ENCODE assay signal across 14 cellular contexts in the genomic region with DNA sequence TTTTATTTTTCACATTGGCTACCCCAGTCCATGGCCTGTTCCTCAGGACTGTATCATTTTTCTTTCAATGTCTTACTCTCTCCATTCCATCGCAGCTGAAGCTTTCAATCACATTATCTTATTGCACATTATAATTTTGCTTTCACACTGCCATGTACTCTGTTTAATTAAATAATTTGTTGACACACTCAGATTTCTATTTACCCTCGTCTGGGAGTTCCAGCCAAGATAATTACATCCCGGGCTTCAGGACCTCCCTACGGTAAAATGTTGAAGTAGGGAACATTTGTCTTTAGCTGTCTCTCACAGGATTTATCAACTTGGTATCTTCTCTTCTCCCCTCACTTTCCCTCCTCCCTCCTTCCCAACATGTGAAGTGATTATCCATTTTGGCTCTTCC.
DNase-seq lines count a peak whose midpoint lies in the region; TF ChIP-seq lines count a peak whose summit lies in the region.
"Had no signal": no experiment of that assay in that cellular context is flagged by ENCODE, and none has a peak within 500 bp of the region (broad histone marks: within the 10 kb centered on the region; RNA-seq: fewer than 3 reads in every experiment).

No MANE protein-coding gene starts in this region.

- H3K4me3 ChIP-seq in HEK293 (ENCODE audit: low read depth, low read length), result no peak overlapping the region
- H3K4me3 ChIP-seq in endodermal cell (ENCODE audit: low read length), result no peak overlapping the region

- peak; percentile 84 for DNase-seq in NCI-H1105 treated with DMSO at 0.1 percent for 48 hours (lab: John Stamatoyannopoulos, UW)
- DNase-seq in NCI-H2081 treated with DMSO at 0.1 percent for 48 hours (lab: John Stamatoyannopoulos, UW), result peak; percentile 33
- DNase-seq in endodermal cell, result no peak
- DNase-seq in RKO (ENCODE audit: low spot score), result no peak
- no peak for DNase-seq in activated effector memory CD4-positive, alpha-beta T cell treated with Interleukin-2 at 50 U/mL for 16 hours
- no peak for DNase-seq in cerebellar cortex (ENCODE audit: low spot score)
- DNase-seq: C1 segment of cervical spinal cord; Calu3; CD4-positive, alpha-beta T cell; DMS 273 treated with DMSO at 0.1 percent for 48 hours; HCEC 1CT had no signal

- H3K27me3 ChIP-seq in endodermal cell (ENCODE audit: control insufficient read depth, insufficient read depth, low read length, poor library complexity, severe bottlenecking), result no peaks in the 10 kb centered on the region

- no peaks in the 10 kb centered on the region for H3K9me3 Mint-ChIP-seq in endodermal cell
- H3K9me3 Mint-ChIP-seq: CD4-positive, alpha-beta T cell had no signal

- H3K4me3 Mint-ChIP-seq in endodermal cell, result no peak overlapping the region
- H3K4me3 Mint-ChIP-seq: B cell; CD4-positive, alpha-beta T cell had no signal

- no peaks in the 10 kb centered on the region for H3K36me3 Mint-ChIP-seq in endodermal cell (ENCODE audit: low read depth)

- 73 to 89% methylated on average over 3 to 4 of the region's 4 CpGs for WGBS in endodermal cell (ENCODE audit: insufficient coverage in 1 of 2, insufficient read length in 1 of 2), 2 experiments

- H3K27ac ChIP-seq in HEK293 (ENCODE audit: extremely low read depth, low read depth, low read length) (no peak overlapping the region), endodermal cell (ENCODE audit: low read depth, low read length) (no peak overlapping the region)
- H3K27ac ChIP-seq: HL-60 had no signal

- CTCF ChIA-PET in HEK293 (lab: Yijun Ruan, JAX), result interaction anchor here (0.7 kb wide), 1 partner anchor 338 kb away, joined by 3 read pairs; no protein-coding TSS in a partner anchor

- no peak overlapping the region for H3K9ac ChIP-seq in endodermal cell (ENCODE audit: extremely low read depth, low read length, poor library complexity, severe bottlenecking)

- H3K9me3 ChIP-seq in HEK293 (ENCODE audit: control insufficient read depth, insufficient read depth, low read depth, low read length) (no peaks in the 10 kb centered on the region), endodermal cell (ENCODE audit: control insufficient read depth, low read length) (no peaks in the 10 kb centered on the region)

- H3K4me1 ChIP-seq in HEK293 (ENCODE audit: control insufficient read depth, insufficient read depth, low read length) (peaks cover 2% of the 10 kb centered on the region; the same call in 1 of the 2 replicates), endodermal cell (ENCODE audit: control insufficient read depth, insufficient read depth, low read length) (peaks cover 6% of the 10 kb centered on the region)

- peaks cover 2% of the 10 kb centered on the region for H3K27me3 Mint-ChIP-seq in endodermal cell (ENCODE audit: insufficient read depth)
- H3K27me3 Mint-ChIP-seq: CD4-positive, alpha-beta T cell had no signal

- peaks cover 12% of the 10 kb centered on the region for H3K4me1 Mint-ChIP-seq in endodermal cell
- H3K4me1 Mint-ChIP-seq: B cell had no signal

- TF ChIP-seq CTCF in HEK293 (tag by site-specific recombination; IDR thresholded peaks at IDR 0.05) (no peak), endodermal cell (conservative IDR thresholded peaks at IDR 0.05) (no peak)

- POLR2A ChIA-PET in HEK293 (lab: Yijun Ruan, JAX), result no interaction called here

- H3K27ac Mint-ChIP-seq in endodermal cell, result peak overlapping the region; percentile 3
- H3K27ac Mint-ChIP-seq: B cell; CD4-positive, alpha-beta T cell had no signal

- H3K36me3 ChIP-seq in HEK293 (ENCODE audit: control insufficient read depth in 2 of 2, insufficient read depth in 1 of 2, low read length in 2 of 2), result no peaks in the 10 kb centered on the region
- H3K36me3 ChIP-seq in endodermal cell (ENCODE audit: control insufficient read depth, insufficient read depth, low read length), result no peaks in the 10 kb centered on the region

TF ChIP-seq in HEK293, 187 proteins besides CTCF, POLR2A, EP300 and RAD21:
- TF ChIP-seq, protein P1, sequence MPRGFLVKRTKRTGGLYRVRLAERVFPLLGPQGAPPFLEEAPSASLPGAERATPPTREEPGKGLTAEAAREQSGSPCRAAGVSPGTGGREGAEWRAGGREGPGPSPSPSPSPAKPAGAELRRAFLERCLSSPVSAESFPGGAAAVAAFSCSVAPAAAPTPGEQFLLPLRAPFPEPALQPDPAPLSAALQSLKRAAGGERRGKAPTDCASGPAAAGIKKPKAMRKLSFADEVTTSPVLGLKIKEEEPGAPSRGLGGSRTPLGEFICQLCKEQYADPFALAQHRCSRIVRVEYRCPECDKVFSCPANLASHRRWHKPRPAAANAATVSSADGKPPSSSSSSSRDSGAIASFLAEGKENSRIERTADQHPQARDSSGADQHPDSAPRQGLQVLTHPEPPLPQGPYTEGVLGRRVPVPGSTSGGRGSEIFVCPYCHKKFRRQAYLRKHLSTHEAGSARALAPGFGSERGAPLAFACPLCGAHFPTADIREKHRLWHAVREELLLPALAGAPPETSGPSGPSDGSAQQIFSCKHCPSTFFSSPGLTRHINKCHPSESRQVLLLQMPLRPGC (tag by site-specific recombination; IDR thresholded peaks at IDR 0.05), result no peak
- peak; percentile 96 for TF ChIP-seq WT1 (tag by site-specific recombination; IDR thresholded peaks at IDR 0.05)
- no peak for TF ChIP-seq ZNF211 (tag by site-specific recombination; IDR thresholded peaks at IDR 0.05; ENCODE audit: low read depth)
- TF ChIP-seq ZNF555 (tag by site-specific recombination; conservative IDR thresholded peaks at IDR 0.05), result no peak
- peak; percentile 47; the same call in 1 of the 2 replicates for TF ChIP-seq SP7 (tag by site-specific recombination; IDR thresholded peaks at IDR 0.05)

Comparison
In these comparisons a context has a peak if more than half of its experiments do, and no peak if none do; other contexts are left out.
1. DNase-seq: peak in NCI-H1105 treated with DMSO at 0.1 percent for 48 hours (single experiment) and NCI-H2081 treated with DMSO at 0.1 percent for 48 hours (single experiment); none in endodermal cell (single experiment), RKO (single experiment), activated effector memory CD4-positive, alpha-beta T cell treated with Interleukin-2 at 50 U/mL for 16 hours (single experiment) and cerebellar cortex (single experiment).